Comparison of ENCODE assay signal across 8 cellular contexts in genomic region chr15:31364301-31365031, GRCh38. TPM values are rescaled to one million over a fixed set of nuclear protein-coding genes. Genes with fewer than 3 reads are reported as not detected.
DNase-seq lines count a peak whose midpoint lies in the region; ATAC-seq and TF ChIP-seq lines count a peak whose summit lies in the region.

No MANE protein-coding gene starts in this region.

- H3K9me3 ChIP-seq in gastrocnemius medialis, result no peaks in the 10 kb centered on the region

- H3K4me3 ChIP-seq in gastrocnemius medialis, result no peak overlapping the region

- H3K27ac ChIP-seq in gastrocnemius medialis, result peak overlapping the region; percentile 95 to 100 (median 97)

- H3K27me3 ChIP-seq in gastrocnemius medialis, result no peaks in the 10 kb centered on the region

- intact Hi-C loops in gastrocnemius medialis (cut with DNase I; ENCODE audit: low total_unique reads), result loop anchor here (10.0 kb wide), 1 partner anchor 370 kb away; the partner anchor contains the start of gene MTMR10

- peak; percentile 89 for TF ChIP-seq POLR2A in erythroblast (IDR thresholded peaks at IDR 0.05; ENCODE audit: low read length)
- TF ChIP-seq POLR2A in gastrocnemius medialis (IDR thresholded peaks at IDR 0.05), result peak; percentile 67 to 68

- in situ Hi-C loops in gastrocnemius medialis (cut with MboI; ENCODE audit: low sequenced_read_pairs in 4 of 4), result loop anchor here in 2 of 4 donors (10.0 to 25.0 kb wide), 3 partner anchors 70 to 402 kb away; partner anchors contain the start of gene MTMR10 (in 1 of the 2)

- TF ChIP-seq CTCF in gastrocnemius medialis (IDR thresholded peaks at IDR 0.05 in 4 of 5, conservative IDR thresholded peaks at IDR 0.05 in 1 of 5), result no peak

- H3K4me1 ChIP-seq in gastrocnemius medialis, result peaks cover 95 to 96% of the 10 kb centered on the region in 2 donors

- ATAC-seq in gastrocnemius medialis (peak; percentile 12 to 21), HG02973 (IDR thresholded peaks at IDR 0.05; ENCODE audit: unreplicated experiment) (no peak)
- ATAC-seq in activated CD4-positive, CD25-positive, alpha-beta regulatory T cell treated with anti-CD3 and anti-CD28 coated beads, Interleukin-2, amount 50 U/mL, for 24 hours, result no peak

- H3K36me3 ChIP-seq in gastrocnemius medialis, result no peaks in the 10 kb centered on the region

- peak in 74 of 76 experiments; percentile 39 to 90 (median 74) for DNase-seq in HUDEP-2 (lab: John Stamatoyannopoulos, UW; ENCODE audit: unreplicated experiment in 76 of 76)
- peak; percentile 77 for DNase-seq in RPMI8226
- peak; percentile 79 to 90 for DNase-seq in erythroblast (lab: John Stamatoyannopoulos, UW)
- peak; percentile 62 to 79 for DNase-seq in gastrocnemius medialis
- DNase-seq in GDM1 (lab: John Stamatoyannopoulos, UW), result no peak
- DNase-seq in SK-N-DZ (ENCODE audit: low spot score), result no peak

RNA-seq across cellular contexts. Expression of gene KLF13, which starts 37.8 kb away (rescaled TPM):
- total RNA-seq in gastrocnemius medialis, result 10 to 100 TPM; 18.3 to 50.2 (median 32.9) TPM
- 65.3 and 76.1 TPM in 2 replicates for polyA plus RNA-seq in SK-N-DZ (2014; cell fraction: cytosol; rRNA removed)
- polyA plus RNA-seq in SK-N-DZ (2014; cell fraction: nucleus; rRNA removed), result 26.8 and 37.7 TPM in 2 replicates

Comparison
In these comparisons a context has a peak if more than half of its experiments do, and no peak if none do; other contexts are left out.
1. DNase-seq: peak in HUDEP-2 (74 of 76), RPMI8226 (single experiment), erythroblast (2 of 2) and gastrocnemius medialis (2 of 2); none in GDM1 (single experiment) and SK-N-DZ (single experiment).
2. ATAC-seq: peak in gastrocnemius medialis (2 of 2); none in activated CD4-positive, CD25-positive, alpha-beta regulatory T cell treated with anti-CD3 and anti-CD28 coated beads, Interleukin-2, amount 50 U/mL, for 24 hours (0 of 2) and HG02973 (single experiment).